ENCODE assay signal across 14 cellular contexts in genomic region chr11:77018396-77018924, GRCh38. TPM values are rescaled to one million over a fixed set of nuclear protein-coding genes. Genes with fewer than 3 reads are reported as not detected.
DNase-seq lines count a peak whose midpoint lies in the region; ATAC-seq and TF ChIP-seq lines count a peak whose summit lies in the region.
"Not testable (repeated sequence)": the region's sequence is repeated elsewhere in the genome, so short reads cannot be mapped to it uniquely, and the experiment has no call there.
"Had no signal": no experiment of that assay in that cellular context is flagged by ENCODE, and none has a peak within 500 bp of the region (broad histone marks: within the 10 kb centered on the region; RNA-seq: fewer than 3 reads in every experiment).

No MANE protein-coding gene starts in this region.

- H3K36me3 ChIP-seq in HEK293 (ENCODE audit: control insufficient read depth in 2 of 2, insufficient read depth in 1 of 2, low read length in 2 of 2), result not testable (repeated sequence)

- not testable (repeated sequence) for H3K4me3 ChIP-seq in HEK293 (ENCODE audit: low read depth, low read length)

- H3K27ac ChIP-seq in CD4-positive, alpha-beta T cell (ENCODE audit: low read depth, low read length); HEK293 (ENCODE audit: extremely low read depth, low read depth, low read length): not testable (repeated sequence)
- H3K27ac ChIP-seq in VCaP, result peak overlapping the region; percentile 94

- H3K9me3 Mint-ChIP-seq in CD4-positive, alpha-beta T cell; activated CD8-positive, alpha-beta T cell treated with anti-CD3 and anti-CD28 coated beads for 36 hours; activated T-helper 2 cell treated with anti-CD3 and anti-CD28 coated beads, Interferon-gamma antibody, Interleukin-2, Interleukin-4, amounts not matched to agents 10 μg/mL and 5 μg/mL and 100 μg/mL, durations not matched to agents 14 hours and 24 hours and 36 hours; activated naive CD8-positive, alpha-beta T cell (ENCODE audit: low read depth): not testable (repeated sequence)

- H3K4me1 Mint-ChIP-seq in CD4-positive, alpha-beta T cell (ENCODE audit: low read depth); activated CD8-positive, alpha-beta T cell treated with anti-CD3 and anti-CD28 coated beads for 36 hours (ENCODE audit: low read depth); activated naive CD8-positive, alpha-beta T cell (ENCODE audit: low read depth): not testable (repeated sequence)
- H3K4me1 Mint-ChIP-seq in activated T-helper 2 cell treated with anti-CD3 and anti-CD28 coated beads, Interferon-gamma antibody, Interleukin-2, Interleukin-4, amounts not matched to agents 10 μg/mL and 5 μg/mL and 100 μg/mL, durations not matched to agents 14 hours and 24 hours and 36 hours (ENCODE audit: low read depth), result peaks cover 18% of the 10 kb centered on the region

- POLR2A ChIA-PET in CD4-positive, alpha-beta T cell (lab: Charles Lee); HEK293 (lab: Yijun Ruan, JAX); activated CD8-positive, alpha-beta T cell treated with anti-CD3 and anti-CD28 coated beads for 36 hours (lab: Charles Lee): not testable (repeated sequence)

- TF ChIP-seq CTCF in CD4-positive, alpha-beta T cell (IDR thresholded peaks at IDR 0.05); HEK293 (tag by site-specific recombination; IDR thresholded peaks at IDR 0.05); VCaP (conservative IDR thresholded peaks at IDR 0.05); activated CD8-positive, alpha-beta T cell treated with anti-CD3 and anti-CD28 coated beads for 36 hours (IDR thresholded peaks at IDR 0.05): not testable (repeated sequence)

- intact Hi-C loops in CD4-positive, alpha-beta T cell (cut with DNase I, micrococcal nuclease); activated CD8-positive, alpha-beta T cell treated with anti-CD3 and anti-CD28 coated beads for 36 hours (cut with micrococcal nuclease); activated T-helper 2 cell treated with anti-CD3 and anti-CD28 coated beads, Interferon-gamma antibody, Interleukin-2, Interleukin-4, amounts not matched to agents 10 μg/mL and 5 μg/mL and 100 μg/mL, durations not matched to agents 14 hours and 24 hours and 36 hours (cut with micrococcal nuclease): not testable (repeated sequence)

- not testable (repeated sequence) for H3K9me3 ChIP-seq in CD4-positive, alpha-beta T cell (ENCODE audit: control insufficient read depth, low read length); HEK293 (ENCODE audit: control insufficient read depth, insufficient read depth, low read depth, low read length)

- not testable (repeated sequence) for H3K27me3 Mint-ChIP-seq in CD4-positive, alpha-beta T cell; activated CD8-positive, alpha-beta T cell treated with anti-CD3 and anti-CD28 coated beads for 36 hours; activated T-helper 2 cell treated with anti-CD3 and anti-CD28 coated beads, Interferon-gamma antibody, Interleukin-2, Interleukin-4, amounts not matched to agents 10 μg/mL and 5 μg/mL and 100 μg/mL, durations not matched to agents 14 hours and 24 hours and 36 hours (ENCODE audit: low read depth); activated naive CD8-positive, alpha-beta T cell

- H3K27me3 ChIP-seq in CD4-positive, alpha-beta T cell (ENCODE audit: control insufficient read depth, insufficient read depth, low read length), result not testable (repeated sequence)

- CTCF ChIA-PET in CD4-positive, alpha-beta T cell (lab: Charles Lee), result interaction anchor here (0.6 kb wide), 1 partner anchor 27 kb away, joined by 4 read pairs; no protein-coding TSS in a partner anchor
- CTCF ChIA-PET in HEK293 (lab: Yijun Ruan, JAX), result not testable (repeated sequence)
- CTCF ChIA-PET in activated CD8-positive, alpha-beta T cell treated with anti-CD3 and anti-CD28 coated beads for 36 hours (lab: Charles Lee), result interaction anchor here (0.9 to 1.4 kb wide), 4 partner anchors 15 to 99 kb away, joined by 3 to 4 read pairs (median 4); no protein-coding TSS in a partner anchor

- not testable (repeated sequence) for H3K36me3 Mint-ChIP-seq in CD4-positive, alpha-beta T cell (ENCODE audit: low read depth); activated CD8-positive, alpha-beta T cell treated with anti-CD3 and anti-CD28 coated beads for 36 hours (ENCODE audit: low read depth); activated naive CD8-positive, alpha-beta T cell
- H3K36me3 Mint-ChIP-seq in activated T-helper 2 cell treated with anti-CD3 and anti-CD28 coated beads, Interferon-gamma antibody, Interleukin-2, Interleukin-4, amounts not matched to agents 10 μg/mL and 5 μg/mL and 100 μg/mL, durations not matched to agents 14 hours and 24 hours and 36 hours (ENCODE audit: low read depth), result peaks cover 27% of the 10 kb centered on the region

- not testable (repeated sequence) for DNase-seq in CD4-positive, alpha-beta T cell; activated CD8-positive, alpha-beta T cell treated with anti-CD3 and anti-CD28 coated beads for 36 hours; activated T-helper 2 cell treated with anti-CD3 and anti-CD28 coated beads, Interferon-gamma antibody, Interleukin-2, Interleukin-4, amounts not matched to agents 10 μg/mL and 5 μg/mL and 100 μg/mL, durations not matched to agents 14 hours and 24 hours and 36 hours (ENCODE audit: low spot score)

- ATAC-seq in CD4-positive, alpha-beta T cell (ENCODE audit: poor library complexity), result not testable (repeated sequence)
- peak; percentile 24 for ATAC-seq in activated CD8-positive, alpha-beta T cell treated with anti-CD3 and anti-CD28 coated beads for 36 hours

- peaks cover 11% of the 10 kb centered on the region for H3K4me1 ChIP-seq in HEK293 (ENCODE audit: control insufficient read depth, insufficient read depth, low read length)

- not testable (repeated sequence) for H3K4me3 Mint-ChIP-seq in CD4-positive, alpha-beta T cell; activated CD8-positive, alpha-beta T cell treated with anti-CD3 and anti-CD28 coated beads for 36 hours; activated T-helper 2 cell treated with anti-CD3 and anti-CD28 coated beads, Interferon-gamma antibody, Interleukin-2, Interleukin-4, amounts not matched to agents 10 μg/mL and 5 μg/mL and 100 μg/mL, durations not matched to agents 14 hours and 24 hours and 36 hours (ENCODE audit: low read depth); activated naive CD8-positive, alpha-beta T cell

- peak overlapping the region; percentile 13 for H3K27ac Mint-ChIP-seq in CD4-positive, alpha-beta T cell
- peak overlapping the region; percentile 1 for H3K27ac Mint-ChIP-seq in activated CD8-positive, alpha-beta T cell treated with anti-CD3 and anti-CD28 coated beads for 36 hours
- H3K27ac Mint-ChIP-seq in activated T-helper 2 cell treated with anti-CD3 and anti-CD28 coated beads, Interferon-gamma antibody, Interleukin-2, Interleukin-4, amounts not matched to agents 10 μg/mL and 5 μg/mL and 100 μg/mL, durations not matched to agents 14 hours and 24 hours and 36 hours, result peak overlapping the region; percentile 51
- peak overlapping the region; percentile 36 for H3K27ac Mint-ChIP-seq in activated naive CD8-positive, alpha-beta T cell

TF ChIP-seq in HEK293, 187 proteins besides CTCF, POLR2A, EP300 and RAD21:
- peak; percentile 81 for TF ChIP-seq PRDM1 (tag by site-specific recombination; IDR thresholded peaks at IDR 0.05)

RNA-seq across cellular contexts. Expression of gene B3GNT6, which starts 15.7 kb away (rescaled TPM):
- total RNA-seq in CD4-positive, alpha-beta T cell, result not detected
- total RNA-seq in activated CD8-positive, alpha-beta T cell treated with anti-CD3 and anti-CD28 coated beads for 36 hours, result not detected
- total RNA-seq in activated T-helper 2 cell treated with anti-CD3 and anti-CD28 coated beads, Interferon-gamma antibody, Interleukin-2, Interleukin-4, amounts not matched to agents 10 μg/mL and 5 μg/mL and 100 μg/mL, durations not matched to agents 14 hours and 24 hours and 36 hours, result not detected in 2 replicates
- total RNA-seq: A673; Caco-2; CD8-positive, alpha-beta T cell; GM12878; GM23248; H4; H9; HFFc6 had no signal

RNA-seq across cellular contexts. Expression of gene CAPN5, which starts 48.3 kb away (rescaled TPM):
- 1 to 10 TPM; 5.1 to 6.9 TPM for total RNA-seq in CD4-positive, alpha-beta T cell
- 1 to 10 TPM; 1.6 to 2.2 TPM for total RNA-seq in activated CD8-positive, alpha-beta T cell treated with anti-CD3 and anti-CD28 coated beads for 36 hours
- 0.32 and 0.55 TPM in 2 replicates for total RNA-seq in activated T-helper 2 cell treated with anti-CD3 and anti-CD28 coated beads, Interferon-gamma antibody, Interleukin-2, Interleukin-4, amounts not matched to agents 10 μg/mL and 5 μg/mL and 100 μg/mL, durations not matched to agents 14 hours and 24 hours and 36 hours

Comparison
In these comparisons a context has a peak if more than half of its experiments do, and no peak if none do; other contexts are left out.
1. H3K27ac Mint-ChIP-seq: peak in every context shown above with its lines; median percentile 51 in activated T-helper 2 cell treated with anti-CD3 and anti-CD28 coated beads, Interferon-gamma antibody, Interleukin-2, Interleukin-4, amounts not matched to agents 10 μg/mL and 5 μg/mL and 100 μg/mL, durations not matched to agents 14 hours and 24 hours and 36 hours; 36 in activated naive CD8-positive, alpha-beta T cell; 13 in CD4-positive, alpha-beta T cell; 1 in activated CD8-positive, alpha-beta T cell treated with anti-CD3 and anti-CD28 coated beads for 36 hours.